ENCODE assay signal across 8 cellular contexts in genomic region chr20:45306431-45306982, GRCh38. TPM values are rescaled to one million over a fixed set of nuclear protein-coding genes. Genes with fewer than 3 reads are reported as not detected.
DNase-seq lines count a peak whose midpoint lies in the region; ATAC-seq, FAIRE-seq and TF ChIP-seq lines count a peak whose summit lies in the region.

Gene RBPJL (plus strand): TSS chr20:45306840. CDS start chr20:45306923, 83 bp downstream.

- H3K27ac Mint-ChIP-seq in astrocyte (ENCODE audit: unreplicated experiment), result no peak within 1 kb of the TSS
- H3K27ac Mint-ChIP-seq in mesothelial cell of epicardium, result no peak within 1 kb of the TSS

- H2AFZ ChIP-seq in DND-41 (ENCODE audit: low read depth, low read length), result no peak within 1 kb of the TSS
- no peak within 1 kb of the TSS for H2AFZ ChIP-seq in astrocyte (ENCODE audit: low read depth, low read length)

- H3K4me3 Mint-ChIP-seq in astrocyte (ENCODE audit: unreplicated experiment) (no peak within 1 kb of the TSS), mesothelial cell of epicardium (no peak within 1 kb of the TSS)

- H3K27ac ChIP-seq in DND-41 (ENCODE audit: low read length) (no peak within 1 kb of the TSS), astrocyte (ENCODE audit: low read depth, low read length) (no peak within 1 kb of the TSS), uterus (no peak within 1 kb of the TSS)

- H3K36me3 ChIP-seq in DND-41 (ENCODE audit: insufficient read depth, low read length) (no peaks in the 10 kb centered on the region), astrocyte (ENCODE audit: insufficient read depth, low read length) (no peaks in the 10 kb centered on the region), uterus (no peaks in the 10 kb centered on the region)

- no peak for DNase-seq in DND-41
- DNase-seq in RPMI8226, result peak; percentile 23
- DNase-seq in astrocyte (ENCODE audit: low read depth), result no peak
- DNase-seq in mesothelial cell of epicardium (ENCODE audit: low spot score in 2 of 2, unreplicated experiment in 2 of 2), result peak in 1 of 2 experiments; percentile 62
- no peak for DNase-seq in uterus
- no peak for DNase-seq in SW 1271 (lab: John Stamatoyannopoulos, UW)

- H3K4me3 ChIP-seq in DND-41 (ENCODE audit: low read depth in 1 of 2, low read length in 2 of 2) (no peak within 1 kb of the TSS), astrocyte (ENCODE audit: insufficient read depth, low read depth, low read length) (no peak within 1 kb of the TSS), uterus (no peak within 1 kb of the TSS)

- H3K4me2 ChIP-seq in DND-41 (ENCODE audit: insufficient read depth, low read length), result no peak within 1 kb of the TSS
- no peak within 1 kb of the TSS for H3K4me2 ChIP-seq in astrocyte (ENCODE audit: low read length)

- H3K9me3 Mint-ChIP-seq in astrocyte (ENCODE audit: unreplicated experiment) (no peaks in the 10 kb centered on the region), mesothelial cell of epicardium (no peaks in the 10 kb centered on the region)

- intact Hi-C loops in uterus (cut with DNase I; ENCODE audit: low total_unique reads), result no loop called here

- FAIRE-seq in astrocyte (lab: Jason Lieb, UNC), result no peak

- H3K9me3 ChIP-seq in DND-41 (ENCODE audit: insufficient read depth, low read length, severe bottlenecking), result no peaks in the 10 kb centered on the region
- H3K9me3 ChIP-seq in astrocyte (ENCODE audit: insufficient read depth, low read depth, low read length), result no peaks in the 10 kb centered on the region
- H3K9me3 ChIP-seq in uterus, result no peaks in the 10 kb centered on the region

- H3K79me2 ChIP-seq in DND-41 (ENCODE audit: insufficient read depth, low read length) (no peaks in the 10 kb centered on the region), astrocyte (ENCODE audit: insufficient read depth, low read length) (no peaks in the 10 kb centered on the region)

- H4K20me1 ChIP-seq in DND-41 (ENCODE audit: insufficient read depth, low read length) (no peaks in the 10 kb centered on the region), astrocyte (ENCODE audit: insufficient read depth, low read length) (no peaks in the 10 kb centered on the region)

- H3K36me3 Mint-ChIP-seq in astrocyte (ENCODE audit: low read depth, unreplicated experiment) (peaks cover 3% of the 10 kb centered on the region), mesothelial cell of epicardium (no peaks in the 10 kb centered on the region)

- H3K27me3 Mint-ChIP-seq in astrocyte (ENCODE audit: low read depth, unreplicated experiment) (peaks cover 21% of the 10 kb centered on the region), mesothelial cell of epicardium (ENCODE audit: low read depth) (peaks cover 31% of the 10 kb centered on the region)

- TF ChIP-seq POLR2A in uterus (IDR thresholded peaks at IDR 0.05), result no peak

- H3K9ac ChIP-seq in DND-41 (ENCODE audit: low read depth, low read length) (no peak within 1 kb of the TSS), astrocyte (ENCODE audit: low read length) (no peak within 1 kb of the TSS)

- no peaks in the 10 kb centered on the region for H3K27me3 ChIP-seq in DND-41 (ENCODE audit: insufficient read depth, low read length, poor library complexity)
- peaks cover 32% of the 10 kb centered on the region for H3K27me3 ChIP-seq in astrocyte (ENCODE audit: insufficient read depth, low read length)
- H3K27me3 ChIP-seq in uterus, result peaks cover 0 to 10% of the 10 kb centered on the region in 2 donors

- H3K4me1 Mint-ChIP-seq in astrocyte (ENCODE audit: low read depth, unreplicated experiment) (peaks cover 4% of the 10 kb centered on the region), mesothelial cell of epicardium (peaks cover 1% of the 10 kb centered on the region)

- H3K4me1 ChIP-seq in DND-41 (ENCODE audit: insufficient read depth, low read length), result no peaks in the 10 kb centered on the region
- no peaks in the 10 kb centered on the region for H3K4me1 ChIP-seq in astrocyte (ENCODE audit: insufficient read depth, low read length)
- peaks cover 0 to 5% of the 10 kb centered on the region in 2 donors for H3K4me1 ChIP-seq in uterus

- no peak for ATAC-seq in DND-41 (ENCODE audit: insufficient read depth, low read depth)
- no peak for ATAC-seq in HG02970 (IDR thresholded peaks at IDR 0.05; ENCODE audit: low FRiP score, unreplicated experiment)
- no peak for ATAC-seq in GM21447 (IDR thresholded peaks at IDR 0.05; ENCODE audit: unreplicated experiment)

- TF ChIP-seq CTCF in DND-41 (IDR thresholded peaks at IDR 0.05; ENCODE audit: borderline replicate concordance, extremely low read depth, low read length, poor library complexity, severe bottlenecking) (peak; percentile 35), astrocyte (IDR thresholded peaks at IDR 0.05; ENCODE audit: insufficient read depth, low read depth, low read length) (peak; percentile 34), mesothelial cell of epicardium (IDR thresholded peaks at IDR 0.05; ENCODE audit: unreplicated experiment) (peak; percentile 95), uterus (IDR thresholded peaks at IDR 0.05) (peak; percentile 41 to 56 (median 45))

RNA-seq across cellular contexts. Expression of gene RBPJL, which starts in this region (rescaled TPM):
- total RNA-seq in astrocyte, result not detected in 2 replicates
- total RNA-seq in mesothelial cell of epicardium, result not detected in 3 replicates
- total RNA-seq in uterus, result not detected

Comparison
In these comparisons a context has a peak if more than half of its experiments do, and no peak if none do; other contexts are left out.
1. CTCF ChIP-seq: peak in every context shown above with its lines; median percentile 95 in mesothelial cell of epicardium; 45 in uterus; 35 in DND-41; 34 in astrocyte.